Comparison of ENCODE assay signal across 14 cellular contexts in the genomic region with DNA sequence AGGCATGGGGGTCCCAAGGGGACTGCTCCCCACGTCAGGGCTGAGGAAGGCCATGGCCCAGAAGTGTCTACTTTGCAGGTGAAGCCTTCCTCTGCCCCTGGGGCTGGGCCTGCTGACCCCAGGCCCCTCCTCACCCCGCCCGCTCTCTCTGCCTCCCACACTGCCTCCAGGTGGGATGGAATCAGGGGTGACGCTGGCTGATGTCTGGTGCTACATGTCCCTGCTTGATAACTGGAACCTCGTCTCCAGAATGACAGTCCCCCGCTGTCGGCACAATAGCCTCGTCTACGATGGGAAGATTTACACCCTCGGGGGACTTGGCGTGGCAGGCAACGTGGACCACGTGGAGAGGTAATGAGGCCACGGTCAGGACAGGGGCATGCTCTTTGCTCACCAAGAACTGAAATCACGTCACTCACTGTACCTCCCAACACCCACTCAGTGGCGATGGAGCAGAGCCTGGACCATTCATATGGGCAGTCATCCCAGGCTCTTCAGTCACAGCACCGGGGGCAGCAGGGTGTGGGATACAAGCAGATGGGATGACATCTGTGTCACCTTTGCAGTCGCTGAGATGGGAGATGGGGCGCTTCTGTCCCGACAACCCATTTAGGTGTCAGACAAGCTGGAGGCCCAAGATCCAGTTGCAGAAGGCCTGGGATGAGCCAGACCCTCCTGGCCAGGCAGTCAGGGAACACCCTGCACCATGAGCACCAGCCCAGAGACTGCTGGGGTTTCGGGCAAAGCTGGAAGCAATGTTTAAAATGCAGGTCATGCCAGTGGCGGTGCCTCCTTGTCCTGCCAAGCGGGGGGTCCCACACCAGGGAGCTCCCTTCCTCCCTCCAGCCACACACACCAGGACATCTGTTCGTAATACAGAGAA.
"Had no signal": no experiment of that assay in that cellular context is flagged by ENCODE, and none has a peak within 500 bp of the region (broad histone marks: within the 10 kb centered on the region; RNA-seq: fewer than 3 reads in every experiment).

No MANE protein-coding gene starts in this region.

- H3K36me3 ChIP-seq: colonic mucosa had no signal

- H3K4me1 Mint-ChIP-seq: activated CD4-positive, alpha-beta T cell treated with anti-CD3 and anti-CD28 coated beads, Interleukin-2, amount 10 ng/mL, durations not matched to agents 7 days and 5 days had no signal

- H3K4me3 ChIP-seq: colonic mucosa, heart left ventricle, tibial nerve had no signal

- H3K9me3 ChIP-seq: colonic mucosa, heart left ventricle had no signal

- H3K27ac ChIP-seq: colonic mucosa, heart left ventricle had no signal

- H3K27me3 Mint-ChIP-seq: activated CD4-positive, alpha-beta T cell treated with anti-CD3 and anti-CD28 coated beads, Interleukin-2, amount 10 ng/mL, durations not matched to agents 7 days and 5 days; naive thymus-derived CD4-positive, alpha-beta T cell; stimulated activated naive B cell treated with anti-CD40 and anti-IgM and Interleukin-4, amounts not matched to agents 10 μg/mL and 1 μg/mL and 100 μg/mL, for 72 hours had no signal

- H3K4me3 Mint-ChIP-seq: activated CD4-positive, alpha-beta T cell treated with anti-CD3 and anti-CD28 coated beads, Interleukin-2, amount 10 ng/mL, durations not matched to agents 7 days and 5 days; naive thymus-derived CD4-positive, alpha-beta T cell; stimulated activated naive B cell treated with anti-CD40 and anti-IgM and Interleukin-4, amounts not matched to agents 10 μg/mL and 1 μg/mL and 100 μg/mL, for 72 hours had no signal

- H3K4me1 ChIP-seq: colonic mucosa had no signal

- H3K27ac Mint-ChIP-seq: activated CD4-positive, alpha-beta T cell treated with anti-CD3 and anti-CD28 coated beads, Interleukin-2, amount 10 ng/mL, durations not matched to agents 7 days and 5 days; stimulated activated naive B cell treated with anti-CD40 and anti-IgM and Interleukin-4, amounts not matched to agents 10 μg/mL and 1 μg/mL and 100 μg/mL, for 72 hours had no signal

- H3K27me3 ChIP-seq: colonic mucosa, heart left ventricle, tibial nerve had no signal

- ATAC-seq: activated CD4-positive, CD25-positive, alpha-beta regulatory T cell treated with anti-CD3 and anti-CD28 coated beads, Interleukin-2, amount 50 U/mL, for 24 hours; heart left ventricle; naive thymus-derived CD4-positive, alpha-beta T cell; stimulated activated naive B cell treated with anti-CD40 and anti-IgM and Interleukin-4, amounts not matched to agents 10 μg/mL and 1 μg/mL and 100 μg/mL, for 72 hours had no signal

- DNase-seq: activated CD4-positive, alpha-beta T cell treated with anti-CD3 and anti-CD28 coated beads, Interleukin-2, amount 10 ng/mL, durations not matched to agents 7 days and 5 days; activated CD8-positive, alpha-beta memory T cell treated with anti-CD3 and anti-CD28 coated beads, Interleukin-2, amount 50 U/mL, for 4 hours; activated effector memory CD4-positive, alpha-beta T cell treated with Interleukin-2 at 50 U/mL for 16 hours; activated naive CD4-positive, alpha-beta T cell treated with anti-CD3 and anti-CD28 coated beads, Interleukin-2, amount 50 U/mL, for 16 hours; activated T-cell treated with anti-CD3 and anti-CD28 coated beads, Interleukin-2, amount 50 U/mL, for 48 hours; colonic mucosa; erythroblast; mesendoderm; naive thymus-derived CD4-positive, alpha-beta T cell; stimulated activated naive B cell treated with anti-CD40 and anti-IgM and Interleukin-4, amounts not matched to agents 10 μg/mL and 1 μg/mL and 100 μg/mL, for 72 hours; T1000 had no signal

- H3K9me3 Mint-ChIP-seq: activated CD4-positive, alpha-beta T cell treated with anti-CD3 and anti-CD28 coated beads, Interleukin-2, amount 10 ng/mL, durations not matched to agents 7 days and 5 days; stimulated activated naive B cell treated with anti-CD40 and anti-IgM and Interleukin-4, amounts not matched to agents 10 μg/mL and 1 μg/mL and 100 μg/mL, for 72 hours had no signal
